In the genomic region with DNA sequence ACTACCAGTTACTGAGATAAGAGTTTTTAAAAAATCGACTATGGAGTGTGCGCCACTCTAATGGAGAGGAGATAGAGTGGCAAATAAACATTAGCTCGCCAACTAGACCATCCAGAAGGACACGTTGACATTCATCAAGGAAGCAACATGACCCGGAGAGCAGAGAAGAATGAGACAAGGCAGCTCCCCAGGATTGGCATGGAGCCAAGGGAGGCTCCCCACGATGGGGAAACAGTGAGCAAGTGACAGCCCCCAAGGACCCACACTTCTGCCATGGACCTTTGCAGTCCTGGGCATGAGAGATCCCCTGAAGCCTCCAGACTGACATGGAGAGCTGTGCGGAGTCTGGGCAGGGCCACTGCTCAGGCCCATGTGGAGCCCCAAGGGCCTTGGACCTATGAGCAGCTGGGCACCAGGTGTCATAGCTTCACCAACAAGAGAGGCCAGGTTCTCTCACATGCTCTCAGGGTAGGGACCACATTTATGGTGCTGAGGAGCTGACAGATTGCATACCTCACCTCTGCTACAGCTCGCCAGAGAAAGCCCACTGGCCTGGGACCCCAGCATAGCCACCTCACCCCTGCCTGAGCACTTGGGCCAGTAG, we compare ENCODE assay signal across 28 cellular contexts.
"Had no signal": no experiment of that assay in that cellular context is flagged by ENCODE, and none has a peak within 500 bp of the region (broad histone marks: within the 10 kb centered on the region; RNA-seq: fewer than 3 reads in every experiment).

No MANE protein-coding gene starts in this region.

- H3K36me3 Mint-ChIP-seq: activated naive CD8-positive, alpha-beta T cell; brain; T-cell; WTC11 had no signal

- H3K4me3 Mint-ChIP-seq: activated naive CD4-positive, alpha-beta T cell treated with anti-CD3 and anti-CD28 coated beads for 36 hours; activated naive CD8-positive, alpha-beta T cell; activated T-helper 17 cell treated with anti-CD3 and anti-CD28 coated beads, Interleukin-2, amount 50 U/mL, for 72 hours; brain; T-cell; WTC11 had no signal

- H3K9me3 Mint-ChIP-seq: activated naive CD4-positive, alpha-beta T cell treated with anti-CD3 and anti-CD28 coated beads for 36 hours; activated T-helper 17 cell treated with anti-CD3 and anti-CD28 coated beads, Interleukin-2, amount 50 U/mL, for 72 hours; brain; T-cell had no signal

- ATAC-seq: activated T-helper 17 cell treated with anti-CD3 and anti-CD28 coated beads, Interleukin-2, amount 50 U/mL, for 72 hours; Panc1; Right ventricle myocardium inferior; T-cell; WTC11 had no signal

- H3K27ac Mint-ChIP-seq: activated naive CD4-positive, alpha-beta T cell treated with anti-CD3 and anti-CD28 coated beads for 36 hours; activated naive CD8-positive, alpha-beta T cell; activated T-helper 17 cell treated with anti-CD3 and anti-CD28 coated beads, Interleukin-2, amount 50 U/mL, for 72 hours; brain; T-cell; WTC11 had no signal

- DNase-seq: activated CD4-positive, alpha-beta T cell treated with anti-CD3 and anti-CD28 coated beads for 48 hours; activated CD4-positive, alpha-beta T cell treated with anti-CD3 and anti-CD28 coated beads, Interleukin-2, amount 50 U/mL, for 48 hours; activated CD4-positive, CD25-positive, alpha-beta regulatory T cell treated with anti-CD3 and anti-CD28 coated beads, Interleukin-2, amount 50 U/mL, for 72 hours; activated gamma-delta T cell; activated naive CD4-positive, alpha-beta T cell treated with anti-CD3 and anti-CD28 coated beads for 36 hours; activated T-cell treated with anti-CD3 and anti-CD28 coated beads for 4 hours; activated T-cell treated with anti-CD3 and anti-CD28 coated beads, Interleukin-2, amount 50 U/mL, for 48 hours; amygdala; Karpas-422; MM.1S; NCI-H1105; NCI-H1436 treated with DMSO at 0.1 percent for 48 hours; NCI-H187; NCI-H2081; NCI-H2171; NCI-H2227 treated with DMSO at 0.1 percent for 48 hours; NCI-H446 treated with DMSO at 0.1 percent for 48 hours; NCI-H524 treated with DMSO at 0.1 percent for 48 hours; NCI-H82; RPMI8226; T-cell; T-helper 2 cell had no signal

- H3K4me1 Mint-ChIP-seq: activated T-helper 17 cell treated with anti-CD3 and anti-CD28 coated beads, Interleukin-2, amount 50 U/mL, for 72 hours; brain; T-cell; WTC11 had no signal
